In genomic region chr6:5293692-5294091, GRCh38 we compare ENCODE assay signal across 18 cellular contexts. TPM values are rescaled to one million over a fixed set of nuclear protein-coding genes. Genes with fewer than 3 reads are reported as not detected.
DNase-seq lines count a peak whose midpoint lies in the region; ATAC-seq, FAIRE-seq and TF ChIP-seq lines count a peak whose summit lies in the region.
"Had no signal": no experiment of that assay in that cellular context is flagged by ENCODE, and none has a peak within 500 bp of the region (broad histone marks: within the 10 kb centered on the region; RNA-seq: fewer than 3 reads in every experiment).

No MANE protein-coding gene starts in this region.

- H4K20me1 ChIP-seq in BLaER1 treated with 17β-estradiol and CSF1 and Interleukin-3, amounts not matched to agents 10 nM and 100 nM = peaks cover 0 to 27% (median 0%) of the 10 kb centered on the region in 11 experiments; a peak in 5 of 22 replicates

- peaks cover 62% of the 10 kb centered on the region for H3K4me1 Mint-ChIP-seq in activated B cell treated with CpG ODN at 0.5 μM for 24 hours
- peaks cover 20% of the 10 kb centered on the region for H3K4me1 Mint-ChIP-seq in dendritic cell treated with granulocyte-macrophage colony-stimulating factor and Interleukin-4, amounts not matched to agents 40 ng/mL and 50 ng/mL, for 4 days (ENCODE audit: low read depth)
- H3K4me1 Mint-ChIP-seq in activated CD8-positive, alpha-beta T cell treated with anti-CD3 and anti-CD28 coated beads for 36 hours (ENCODE audit: low read depth) = peaks cover 38% of the 10 kb centered on the region

- TF ChIP-seq CTCF in activated B cell treated with CpG ODN at 0.5 μM for 24 hours (IDR thresholded peaks at IDR 0.05) = no peak
- TF ChIP-seq CTCF in pancreas (IDR thresholded peaks at IDR 0.05) = no peak
- TF ChIP-seq CTCF in activated CD8-positive, alpha-beta T cell treated with anti-CD3 and anti-CD28 coated beads for 36 hours (IDR thresholded peaks at IDR 0.05) = no peak

- peak overlapping the region in 1 of 11 experiments; percentile 61; a peak in 5 of 22 replicates for H3K27ac ChIP-seq in BLaER1 treated with 17β-estradiol and CSF1 and Interleukin-3, amounts not matched to agents 10 nM and 100 nM
- no peak overlapping the region for H3K27ac ChIP-seq in pancreas

- no peaks in the 10 kb centered on the region for H3K9me3 Mint-ChIP-seq in activated B cell treated with CpG ODN at 0.5 μM for 24 hours
- H3K9me3 Mint-ChIP-seq in dendritic cell treated with granulocyte-macrophage colony-stimulating factor and Interleukin-4, amounts not matched to agents 40 ng/mL and 50 ng/mL, for 4 days = no peaks in the 10 kb centered on the region
- no peaks in the 10 kb centered on the region for H3K9me3 Mint-ChIP-seq in activated CD8-positive, alpha-beta T cell treated with anti-CD3 and anti-CD28 coated beads for 36 hours
- H3K9me3 Mint-ChIP-seq: CD4-positive, alpha-beta T cell had no signal

- no peak overlapping the region for H3K9ac ChIP-seq in BLaER1 treated with 17β-estradiol and CSF1 and Interleukin-3, amounts not matched to agents 10 nM and 100 nM

- POLR2A ChIA-PET in activated B cell treated with CpG ODN at 0.5 μM for 24 hours (lab: Charles Lee) = no interaction called here
- POLR2A ChIA-PET in activated CD8-positive, alpha-beta T cell treated with anti-CD3 and anti-CD28 coated beads for 36 hours (lab: Charles Lee) = interaction anchor here (1.1 kb wide), 1 partner anchor 9 kb away, joined by 3 read pairs; no protein-coding TSS in a partner anchor

- H3K27me3 Mint-ChIP-seq in activated B cell treated with CpG ODN at 0.5 μM for 24 hours = no peaks in the 10 kb centered on the region
- H3K27me3 Mint-ChIP-seq in dendritic cell treated with granulocyte-macrophage colony-stimulating factor and Interleukin-4, amounts not matched to agents 40 ng/mL and 50 ng/mL, for 4 days = no peaks in the 10 kb centered on the region
- H3K27me3 Mint-ChIP-seq in activated CD8-positive, alpha-beta T cell treated with anti-CD3 and anti-CD28 coated beads for 36 hours = no peaks in the 10 kb centered on the region
- H3K27me3 Mint-ChIP-seq: CD4-positive, alpha-beta T cell had no signal

- H3K27ac Mint-ChIP-seq in activated B cell treated with CpG ODN at 0.5 μM for 24 hours = peak overlapping the region; percentile 55
- peak overlapping the region; percentile 61 for H3K27ac Mint-ChIP-seq in dendritic cell treated with granulocyte-macrophage colony-stimulating factor and Interleukin-4, amounts not matched to agents 40 ng/mL and 50 ng/mL, for 4 days
- H3K27ac Mint-ChIP-seq in activated CD8-positive, alpha-beta T cell treated with anti-CD3 and anti-CD28 coated beads for 36 hours = no peak overlapping the region
- H3K27ac Mint-ChIP-seq: CD4-positive, alpha-beta T cell had no signal

- DNase-seq in activated B cell treated with CpG ODN at 0.5 μM for 24 hours (no peak), pancreas (peak in 1 of 6 donors; percentile 18)
- DNase-seq in activated CD8-positive, alpha-beta T cell treated with anti-CD3 and anti-CD28 coated beads for 36 hours = no peak
- DNase-seq: ACHN; C1 segment of cervical spinal cord; Calu3; CD4-positive, alpha-beta T cell; DMS79 had no signal

- no peak overlapping the region for H3K4me3 ChIP-seq in BLaER1 treated with 17β-estradiol and CSF1 and Interleukin-3, amounts not matched to agents 10 nM and 100 nM
- no peak overlapping the region for H3K4me3 ChIP-seq in pancreas
- H3K4me3 ChIP-seq: GM12878, HAP-1 had no signal

- H3K36me3 Mint-ChIP-seq in activated B cell treated with CpG ODN at 0.5 μM for 24 hours (ENCODE audit: low read depth) = peaks cover 5% of the 10 kb centered on the region
- no peaks in the 10 kb centered on the region for H3K36me3 Mint-ChIP-seq in dendritic cell treated with granulocyte-macrophage colony-stimulating factor and Interleukin-4, amounts not matched to agents 40 ng/mL and 50 ng/mL, for 4 days (ENCODE audit: low read depth)
- H3K36me3 Mint-ChIP-seq in activated CD8-positive, alpha-beta T cell treated with anti-CD3 and anti-CD28 coated beads for 36 hours (ENCODE audit: low read depth) = peaks cover 5% of the 10 kb centered on the region

- H3K27me3 ChIP-seq in BLaER1 treated with 17β-estradiol and CSF1 and Interleukin-3, amounts not matched to agents 10 nM and 100 nM = no peaks in the 10 kb centered on the region
- H3K27me3 ChIP-seq in pancreas = no peaks in the 10 kb centered on the region

- intact Hi-C loops in activated B cell treated with CpG ODN at 0.5 μM for 24 hours (cut with micrococcal nuclease) (no loop called here), pancreas (cut with DNase I) (no loop called here)
- intact Hi-C loops in dendritic cell treated with granulocyte-macrophage colony-stimulating factor and Interleukin-4, amounts not matched to agents 40 ng/mL and 50 ng/mL, for 4 days (cut with micrococcal nuclease) = no loop called here
- intact Hi-C loops in activated CD8-positive, alpha-beta T cell treated with anti-CD3 and anti-CD28 coated beads for 36 hours (cut with micrococcal nuclease) = no loop called here

- ATAC-seq in activated B cell treated with CpG ODN at 0.5 μM for 24 hours (ENCODE audit: low read depth) (no peak), pancreas (peak; percentile 44 to 86 (median 72)), GM21737 (IDR thresholded peaks at IDR 0.05; ENCODE audit: unreplicated experiment) (no peak), GM21528 (IDR thresholded peaks at IDR 0.05; ENCODE audit: low FRiP score, unreplicated experiment) (no peak)
- no peak for ATAC-seq in activated CD8-positive, alpha-beta T cell treated with anti-CD3 and anti-CD28 coated beads for 36 hours
- ATAC-seq: HepG2 had no signal

- peaks cover 0 to 8% (median 0%) of the 10 kb centered on the region in 11 experiments; a peak in 1 of 22 replicates for H3K36me3 ChIP-seq in BLaER1 treated with 17β-estradiol and CSF1 and Interleukin-3, amounts not matched to agents 10 nM and 100 nM
- no peaks in the 10 kb centered on the region for H3K36me3 ChIP-seq in pancreas
- H3K36me3 ChIP-seq: HAP-1 had no signal

- peaks cover 0 to 6% (median 0%) of the 10 kb centered on the region in 11 experiments; a peak in 2 of 22 replicates for H3K9me3 ChIP-seq in BLaER1 treated with 17β-estradiol and CSF1 and Interleukin-3, amounts not matched to agents 10 nM and 100 nM (replicated peaks in 1 of 11)
- no peaks in the 10 kb centered on the region for H3K9me3 ChIP-seq in pancreas
- H3K9me3 ChIP-seq: HAP-1 had no signal

- peaks cover 13 to 36% (median 25%) of the 10 kb centered on the region in 10 experiments for H3K4me1 ChIP-seq in BLaER1 treated with 17β-estradiol and CSF1 and Interleukin-3, amounts not matched to agents 10 nM and 100 nM
- peaks cover 10 to 13% (median 11%) of the 10 kb centered on the region in 3 donors for H3K4me1 ChIP-seq in pancreas

- CTCF ChIA-PET in activated B cell treated with CpG ODN at 0.5 μM for 24 hours (lab: Charles Lee) = no interaction called here
- CTCF ChIA-PET in activated CD8-positive, alpha-beta T cell treated with anti-CD3 and anti-CD28 coated beads for 36 hours (lab: Charles Lee) = interaction anchor here (1.1 to 1.3 kb wide), 2 partner anchors 9 to 150 kb away, joined by 5 to 6 read pairs; no protein-coding TSS in a partner anchor

- WGBS in pancreas, 2 donors = 13 to 20% methylated on average over 2 of the region's 2 CpGs

- no peak for FAIRE-seq in pancreas (lab: Jason Lieb, UNC)
- FAIRE-seq: GM12878, GM18507, H1, HepG2, HTR-8/SVneo had no signal

- H3K4me3 Mint-ChIP-seq in activated B cell treated with CpG ODN at 0.5 μM for 24 hours = no peak overlapping the region
- no peak overlapping the region for H3K4me3 Mint-ChIP-seq in dendritic cell treated with granulocyte-macrophage colony-stimulating factor and Interleukin-4, amounts not matched to agents 40 ng/mL and 50 ng/mL, for 4 days
- H3K4me3 Mint-ChIP-seq in activated CD8-positive, alpha-beta T cell treated with anti-CD3 and anti-CD28 coated beads for 36 hours = no peak overlapping the region
- H3K4me3 Mint-ChIP-seq: CD4-positive, alpha-beta T cell had no signal

- peak overlapping the region in 8 of 11 experiments; percentile 57 to 86 (median 74); a peak in 9 of 22 replicates for H3K4me2 ChIP-seq in BLaER1 treated with 17β-estradiol and CSF1 and Interleukin-3, amounts not matched to agents 10 nM and 100 nM

RNA-seq across cellular contexts. Expression of gene FARS2, which starts 32.4 kb away (rescaled TPM):
- total RNA-seq in activated B cell treated with CpG ODN at 0.5 μM for 24 hours = 28.2 and 32.7 TPM in 2 replicates
- 10 to 100 TPM in 1 of 6 donors, 1 to 10 TPM in 5; 6.5 to 10.3 (median 8.1) TPM for total RNA-seq in pancreas
- polyA plus RNA-seq in pancreas = 1 to 10 TPM; 4.1 to 6.7 TPM
- total RNA-seq in activated CD8-positive, alpha-beta T cell treated with anti-CD3 and anti-CD28 coated beads for 36 hours = 10 to 100 TPM; 15.7 to 18.5 TPM

RNA-seq across cellular contexts. Expression of gene LYRM4, which starts 32.9 kb away (rescaled TPM):
- 51.2 and 52.2 TPM in 2 replicates for total RNA-seq in activated B cell treated with CpG ODN at 0.5 μM for 24 hours
- 10 to 100 TPM in 5 of 6 donors, 1 to 10 TPM in 1; 8.7 to 14.9 (median 13.2) TPM for total RNA-seq in pancreas
- polyA plus RNA-seq in pancreas = 10 to 100 TPM; 11.2 to 12.3 TPM
- 10 to 100 TPM; 43.5 to 50.6 TPM for total RNA-seq in activated CD8-positive, alpha-beta T cell treated with anti-CD3 and anti-CD28 coated beads for 36 hours

Comparison
In these comparisons a context has a peak if more than half of its experiments do, and no peak if none do; other contexts are left out.
1. ATAC-seq: peak in pancreas (4 of 4); none in activated B cell treated with CpG ODN at 0.5 μM for 24 hours (single experiment), activated CD8-positive, alpha-beta T cell treated with anti-CD3 and anti-CD28 coated beads for 36 hours (single experiment), GM21737 (single experiment) and GM21528 (single experiment).